Comparison of ENCODE assay signal across 36 cellular contexts in the genomic region with DNA sequence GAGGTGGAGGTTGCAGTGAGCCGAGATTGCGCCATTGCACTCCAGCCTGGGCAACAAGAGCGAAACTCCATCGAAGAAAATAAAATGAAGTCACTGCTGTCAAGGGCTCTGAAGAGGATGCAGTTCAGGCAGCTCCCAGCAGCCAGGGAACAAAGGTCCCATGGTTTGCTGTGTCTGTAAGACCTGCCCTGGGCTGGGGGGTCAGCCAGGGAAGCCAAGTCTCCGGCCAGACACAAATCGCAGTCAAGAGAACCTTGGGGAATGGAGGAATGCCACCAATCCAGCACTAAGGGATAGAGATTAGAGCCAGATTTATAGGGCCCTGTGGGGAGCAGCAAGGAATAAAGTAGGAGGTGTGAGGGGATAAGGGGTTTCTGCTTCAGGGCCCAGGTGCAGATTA.
"Had no signal": no experiment of that assay in that cellular context is flagged by ENCODE, and none has a peak within 500 bp of the region (broad histone marks: within the 10 kb centered on the region; RNA-seq: fewer than 3 reads in every experiment).

No MANE protein-coding gene starts in this region.

- H3K4me3 ChIP-seq: adrenal gland, body of pancreas, breast epithelium had no signal

- DNase-seq: activated CD4-positive, alpha-beta memory T cell treated with anti-CD3 and anti-CD28 coated beads for 36 hours; activated CD4-positive, alpha-beta T cell treated with anti-CD3 and anti-CD28 coated beads for 4 hours; activated CD4-positive, alpha-beta T cell treated with anti-CD3 and anti-CD28 coated beads, Interleukin-2, amount 10 ng/mL, durations not matched to agents 24 days and 14 days; activated CD4-positive, alpha-beta T cell treated with anti-CD3 and anti-CD28 coated beads, Interleukin-2, amount 50 U/mL, for 1 hour; activated CD4-positive, alpha-beta T cell treated with anti-CD3 and anti-CD28 coated beads, Interleukin-2, amount 50 U/mL, for 4 hours; activated CD4-positive, CD25-positive, alpha-beta regulatory T cell; activated CD8-positive, alpha-beta memory T cell treated with anti-CD3 and anti-CD28 coated beads, Interleukin-2, amount 50 U/mL, for 4 hours; activated CD8-positive, alpha-beta T cell treated with anti-CD3 and anti-CD28 coated beads for 36 hours; activated effector memory CD4-positive, alpha-beta T cell treated with anti-CD3 and anti-CD28 coated beads, Interleukin-2, amount 50 U/mL, for 16 hours; activated gamma-delta T cell treated with Interleukin-2 at 50 U/mL for 16 hours; activated naive CD4-positive, alpha-beta T cell; activated naive CD4-positive, alpha-beta T cell treated with anti-CD3 and anti-CD28 coated beads for 36 hours; activated naive CD4-positive, alpha-beta T cell treated with anti-CD3 and anti-CD28 coated beads, Interleukin-2, amount 50 U/mL, for 16 hours; activated naive CD8-positive, alpha-beta T cell treated with anti-CD3 and anti-CD28 coated beads for 36 hours; activated T-cell treated with anti-CD3 and anti-CD28 coated beads for 4 hours; activated T-cell treated with anti-CD3 and anti-CD28 coated beads, Interleukin-2, amount 50 U/mL, for 1 hour; activated T-cell treated with anti-CD3 and anti-CD28 coated beads, Interleukin-2, amount 50 U/mL, for 4 hours; activated T-cell treated with anti-CD3 and anti-CD28 coated beads, Interleukin-2, amount 50 U/mL, for 72 hours; adrenal gland; amniotic stem cell; body of pancreas; brain microvascular endothelial cell; caudate nucleus; cerebellar nuclear complex; T-cell; T-helper 2 cell; T-helper 9 cell; WERI-Rb-1 had no signal

- H3K4me1 ChIP-seq: body of pancreas, breast epithelium had no signal

- H3K27me3 ChIP-seq: adrenal gland, body of pancreas, breast epithelium had no signal

- H3K27ac Mint-ChIP-seq: activated CD4-positive, alpha-beta memory T cell treated with anti-CD3 and anti-CD28 coated beads for 36 hours; activated CD4-positive, alpha-beta T cell treated with anti-CD3 and anti-CD28 coated beads, Interleukin-2, amount 10 ng/mL, durations not matched to agents 24 days and 14 days; activated CD8-positive, alpha-beta T cell treated with anti-CD3 and anti-CD28 coated beads for 36 hours; activated naive CD4-positive, alpha-beta T cell treated with anti-CD3 and anti-CD28 coated beads for 36 hours; activated naive CD8-positive, alpha-beta T cell treated with anti-CD3 and anti-CD28 coated beads for 36 hours; activated T-cell treated with anti-CD3 and anti-CD28 coated beads, Interleukin-2, amount 50 U/mL, for 72 hours; activated T-helper 1 cell treated with anti-CD3 and anti-CD28 coated beads, Interleukin-12 subunit alpha, Interleukin-12 subunit beta, Interleukin-2, Interleukin-4 antibody, amounts not matched to agents 30 ng/mL and 10 ng/mL and 1 ng/mL, durations not matched to agents 14 hours and 24 hours and 36 hours; activated T-helper 17 cell treated with anti-CD3 and anti-CD28 coated beads, Interleukin-2, amount 50 U/mL, for 72 hours; T-cell; T-helper 2 cell treated with Interferon-gamma antibody and Interleukin-4, amounts not matched to agents 5 μg/mL and 100 μg/mL, for 36 hours; WTC11 had no signal

- H3K36me3 ChIP-seq: adrenal gland, brain microvascular endothelial cell, breast epithelium had no signal

- H3K4me3 Mint-ChIP-seq: activated CD4-positive, alpha-beta memory T cell treated with anti-CD3 and anti-CD28 coated beads for 36 hours; activated CD4-positive, alpha-beta T cell treated with anti-CD3 and anti-CD28 coated beads, Interleukin-2, amount 10 ng/mL, durations not matched to agents 24 days and 14 days; activated CD8-positive, alpha-beta T cell treated with anti-CD3 and anti-CD28 coated beads for 36 hours; activated naive CD4-positive, alpha-beta T cell treated with anti-CD3 and anti-CD28 coated beads for 36 hours; activated naive CD8-positive, alpha-beta T cell treated with anti-CD3 and anti-CD28 coated beads for 36 hours; activated T-cell treated with anti-CD3 and anti-CD28 coated beads, Interleukin-2, amount 50 U/mL, for 4 hours; activated T-cell treated with anti-CD3 and anti-CD28 coated beads, Interleukin-2, amount 50 U/mL, for 72 hours; activated T-helper 1 cell treated with anti-CD3 and anti-CD28 coated beads, Interleukin-12 subunit alpha, Interleukin-12 subunit beta, Interleukin-2, Interleukin-4 antibody, amounts not matched to agents 30 ng/mL and 10 ng/mL and 1 ng/mL, durations not matched to agents 14 hours and 24 hours and 36 hours; activated T-helper 17 cell treated with anti-CD3 and anti-CD28 coated beads, Interleukin-2, amount 50 U/mL, for 72 hours; central memory CD8-positive, alpha-beta T cell; T-cell; T-helper 2 cell treated with Interferon-gamma antibody and Interleukin-4, amounts not matched to agents 5 μg/mL and 100 μg/mL, for 36 hours; WTC11 had no signal

- H3K36me3 Mint-ChIP-seq: activated CD4-positive, alpha-beta memory T cell treated with anti-CD3 and anti-CD28 coated beads for 36 hours; activated naive CD4-positive, alpha-beta T cell treated with anti-CD3 and anti-CD28 coated beads, Interleukin-2, amount 50 U/mL, for 72 hours; activated naive CD8-positive, alpha-beta T cell treated with anti-CD3 and anti-CD28 coated beads for 36 hours; WTC11 had no signal

- H3K27me3 Mint-ChIP-seq: activated CD4-positive, alpha-beta memory T cell treated with anti-CD3 and anti-CD28 coated beads for 36 hours; activated CD8-positive, alpha-beta T cell treated with anti-CD3 and anti-CD28 coated beads for 36 hours; activated naive CD8-positive, alpha-beta T cell treated with anti-CD3 and anti-CD28 coated beads for 36 hours; activated T-helper 17 cell treated with anti-CD3 and anti-CD28 coated beads, Interleukin-2, amount 50 U/mL, for 72 hours; central memory CD8-positive, alpha-beta T cell; T-cell had no signal

- ATAC-seq: activated CD4-positive, CD25-positive, alpha-beta regulatory T cell treated with anti-CD3 and anti-CD28 coated beads, Interleukin-2, amount 50 U/mL, for 24 hours; activated CD8-positive, alpha-beta T cell treated with anti-CD3 and anti-CD28 coated beads for 36 hours; activated naive CD4-positive, alpha-beta T cell treated with anti-CD3 and anti-CD28 coated beads, Interleukin-2, amount 50 U/mL, for 72 hours; activated T-cell treated with anti-CD3 and anti-CD28 coated beads, Interleukin-2, amount 50 U/mL, for 4 hours; activated T-cell treated with anti-CD3 and anti-CD28 coated beads, Interleukin-2, amount 50 U/mL, for 72 hours; activated T-helper 17 cell treated with anti-CD3 and anti-CD28 coated beads, Interleukin-2, amount 50 U/mL, for 72 hours; body of pancreas; T-cell; WTC11 had no signal

- H3K27ac ChIP-seq: adrenal gland, body of pancreas, brain microvascular endothelial cell, breast epithelium, WERI-Rb-1 had no signal

- H3K9me3 Mint-ChIP-seq: activated CD4-positive, alpha-beta memory T cell treated with anti-CD3 and anti-CD28 coated beads for 36 hours; activated CD4-positive, alpha-beta T cell treated with anti-CD3 and anti-CD28 coated beads, Interleukin-2, amount 10 ng/mL, durations not matched to agents 24 days and 14 days; activated CD8-positive, alpha-beta T cell treated with anti-CD3 and anti-CD28 coated beads for 36 hours; activated naive CD4-positive, alpha-beta T cell treated with anti-CD3 and anti-CD28 coated beads for 36 hours; activated naive CD4-positive, alpha-beta T cell treated with anti-CD3 and anti-CD28 coated beads, Interleukin-2, amount 50 U/mL, for 72 hours; activated naive CD8-positive, alpha-beta T cell treated with anti-CD3 and anti-CD28 coated beads for 36 hours; activated T-cell treated with anti-CD3 and anti-CD28 coated beads, Interleukin-2, amount 50 U/mL, for 4 hours; activated T-cell treated with anti-CD3 and anti-CD28 coated beads, Interleukin-2, amount 50 U/mL, for 72 hours; activated T-helper 1 cell treated with anti-CD3 and anti-CD28 coated beads, Interleukin-12 subunit alpha, Interleukin-12 subunit beta, Interleukin-2, Interleukin-4 antibody, amounts not matched to agents 30 ng/mL and 10 ng/mL and 1 ng/mL, durations not matched to agents 14 hours and 24 hours and 36 hours; activated T-helper 17 cell treated with anti-CD3 and anti-CD28 coated beads, Interleukin-2, amount 50 U/mL, for 72 hours; central memory CD8-positive, alpha-beta T cell; T-cell; T-helper 2 cell treated with Interferon-gamma antibody and Interleukin-4, amounts not matched to agents 5 μg/mL and 100 μg/mL, for 36 hours; WTC11 had no signal

- H3K9me3 ChIP-seq: adrenal gland, body of pancreas, breast epithelium had no signal
